ENCODE assay signal across 1 cellular context in the genomic region with DNA sequence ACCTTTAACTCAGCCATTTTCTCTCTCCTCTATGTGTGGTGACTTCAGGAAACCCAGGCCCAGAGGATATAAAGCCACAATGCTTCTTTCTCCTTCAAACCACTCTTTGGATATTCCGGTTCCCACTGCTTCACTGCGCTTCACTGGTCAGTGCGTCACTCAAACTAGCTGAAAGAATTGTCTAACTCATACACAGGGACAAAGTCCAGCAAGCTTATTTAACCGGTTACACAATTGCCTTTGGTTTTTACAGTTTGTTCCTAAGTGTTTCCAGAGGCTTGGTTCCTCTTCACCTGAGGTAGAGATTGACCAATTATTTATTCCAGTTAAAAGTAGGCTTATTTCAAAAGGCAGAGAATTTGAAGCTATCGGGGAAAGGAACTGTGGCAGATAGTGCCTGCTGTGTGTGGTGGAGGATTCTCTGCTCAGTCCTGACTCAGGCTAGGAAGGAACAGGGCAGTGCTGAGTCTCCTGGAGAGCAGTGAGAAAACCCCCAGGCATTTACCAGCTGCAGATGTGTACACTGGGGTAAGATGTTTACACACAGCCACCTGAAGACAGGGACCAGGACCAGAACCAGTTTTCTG.
TF ChIP-seq lines count a peak whose summit lies in the region.

A gene with protein sequence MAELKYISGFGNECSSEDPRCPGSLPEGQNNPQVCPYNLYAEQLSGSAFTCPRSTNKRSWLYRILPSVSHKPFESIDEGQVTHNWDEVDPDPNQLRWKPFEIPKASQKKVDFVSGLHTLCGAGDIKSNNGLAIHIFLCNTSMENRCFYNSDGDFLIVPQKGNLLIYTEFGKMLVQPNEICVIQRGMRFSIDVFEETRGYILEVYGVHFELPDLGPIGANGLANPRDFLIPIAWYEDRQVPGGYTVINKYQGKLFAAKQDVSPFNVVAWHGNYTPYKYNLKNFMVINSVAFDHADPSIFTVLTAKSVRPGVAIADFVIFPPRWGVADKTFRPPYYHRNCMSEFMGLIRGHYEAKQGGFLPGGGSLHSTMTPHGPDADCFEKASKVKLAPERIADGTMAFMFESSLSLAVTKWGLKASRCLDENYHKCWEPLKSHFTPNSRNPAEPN (minus strand): TSS at position 145 of the 587 bp plus-strand sequence. CDS start 128 bp downstream, at position 17.

TF ChIP-seq in HepG2, 621 proteins besides CTCF, POLR2A, EP300 and RAD21 (continued from another document and continues in another):
- TF ChIP-seq, protein P1, sequence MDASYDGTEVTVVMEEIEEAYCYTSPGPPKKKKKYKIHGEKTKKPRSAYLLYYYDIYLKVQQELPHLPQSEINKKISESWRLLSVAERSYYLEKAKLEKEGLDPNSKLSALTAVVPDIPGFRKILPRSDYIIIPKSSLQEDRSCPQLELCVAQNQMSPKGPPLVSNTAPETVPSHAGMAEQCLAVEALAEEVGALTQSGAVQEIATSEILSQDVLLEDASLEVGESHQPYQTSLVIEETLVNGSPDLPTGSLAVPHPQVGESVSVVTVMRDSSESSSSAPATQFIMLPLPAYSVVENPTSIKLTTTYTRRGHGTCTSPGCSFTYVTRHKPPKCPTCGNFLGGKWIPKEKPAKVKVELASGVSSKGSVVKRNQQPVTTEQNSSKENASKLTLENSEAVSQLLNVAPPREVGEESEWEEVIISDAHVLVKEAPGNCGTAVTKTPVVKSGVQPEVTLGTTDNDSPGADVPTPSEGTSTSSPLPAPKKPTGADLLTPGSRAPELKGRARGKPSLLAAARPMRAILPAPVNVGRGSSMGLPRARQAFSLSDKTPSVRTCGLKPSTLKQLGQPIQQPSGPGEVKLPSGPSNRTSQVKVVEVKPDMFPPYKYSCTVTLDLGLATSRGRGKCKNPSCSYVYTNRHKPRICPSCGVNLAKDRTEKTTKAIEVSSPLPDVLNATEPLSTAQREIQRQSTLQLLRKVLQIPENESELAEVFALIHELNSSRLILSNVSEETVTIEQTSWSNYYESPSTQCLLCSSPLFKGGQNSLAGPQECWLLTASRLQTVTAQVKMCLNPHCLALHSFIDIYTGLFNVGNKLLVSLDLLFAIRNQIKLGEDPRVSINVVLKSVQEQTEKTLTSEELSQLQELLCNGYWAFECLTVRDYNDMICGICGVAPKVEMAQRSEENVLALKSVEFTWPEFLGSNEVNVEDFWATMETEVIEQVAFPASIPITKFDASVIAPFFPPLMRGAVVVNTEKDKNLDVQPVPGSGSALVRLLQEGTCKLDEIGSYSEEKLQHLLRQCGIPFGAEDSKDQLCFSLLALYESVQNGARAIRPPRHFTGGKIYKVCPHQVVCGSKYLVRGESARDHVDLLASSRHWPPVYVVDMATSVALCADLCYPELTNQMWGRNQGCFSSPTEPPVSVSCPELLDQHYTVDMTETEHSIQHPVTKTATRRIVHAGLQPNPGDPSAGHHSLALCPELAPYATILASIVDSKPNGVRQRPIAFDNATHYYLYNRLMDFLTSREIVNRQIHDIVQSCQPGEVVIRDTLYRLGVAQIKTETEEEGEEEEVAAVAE (CRISPR knock-in tag; IDR thresholded peaks at IDR 0.05; ENCODE audit: borderline replicate concordance) = peak; percentile 87
- TF ChIP-seq ZSCAN20 (CRISPR knock-in tag; IDR thresholded peaks at IDR 0.05; ENCODE audit: borderline replicate concordance) (no peak), TMF1 (CRISPR knock-in tag; IDR thresholded peaks at IDR 0.05; ENCODE audit: low read depth) (no peak), ZNF674 (CRISPR knock-in tag; IDR thresholded peaks at IDR 0.05; ENCODE audit: low read depth) (no peak), HIVEP1 (CRISPR knock-in tag; IDR thresholded peaks at IDR 0.05) (no peak), MEIS2 (CRISPR knock-in tag; IDR thresholded peaks at IDR 0.05) (no peak), PHF5A (CRISPR knock-in tag; IDR thresholded peaks at IDR 0.05; ENCODE audit: low read depth, unreplicated experiment) (no peak), ZNF251 (CRISPR knock-in tag; IDR thresholded peaks at IDR 0.05) (no peak), ZNF782 (CRISPR knock-in tag; IDR thresholded peaks at IDR 0.05; ENCODE audit: borderline replicate concordance) (no peak), HMGXB4 (CRISPR knock-in tag; IDR thresholded peaks at IDR 0.05; ENCODE audit: borderline replicate concordance in 1 of 2, low read depth in 1 of 2) (0 out of 4 replicates have a peak, but pooled peaks of 1 of the 2 experiments have one; percentile 65), CAMTA2 (CRISPR knock-in tag; IDR thresholded peaks at IDR 0.05; ENCODE audit: borderline replicate concordance) (no peak), HMGA1 (CRISPR knock-in tag; conservative IDR thresholded peaks at IDR 0.05) (no peak), ISL2 (CRISPR knock-in tag; IDR thresholded peaks at IDR 0.05) (peak; percentile 83), HBP1 (CRISPR knock-in tag; IDR thresholded peaks at IDR 0.05; ENCODE audit: low read depth) (no peak), CEBPG (CRISPR knock-in tag; IDR thresholded peaks at IDR 0.05) (peak; percentile 97), WIZ (CRISPR knock-in tag; IDR thresholded peaks at IDR 0.05) (no peak), ZNF563 (CRISPR knock-in tag; IDR thresholded peaks at IDR 0.05) (no peak), PHB2 (IDR thresholded peaks at IDR 0.05; ENCODE audit: partially characterized antibody) (no peak), SALL1 (CRISPR knock-in tag; IDR thresholded peaks at IDR 0.05) (peak; percentile 58; the same call in 1 of the 2 replicates), NFE2L1 (CRISPR knock-in tag; IDR thresholded peaks at IDR 0.05; ENCODE audit: borderline replicate concordance) (no peak), IRX3 (CRISPR knock-in tag; IDR thresholded peaks at IDR 0.05; ENCODE audit: borderline replicate concordance, low read depth) (no peak), NFKB2 (CRISPR knock-in tag; IDR thresholded peaks at IDR 0.05; ENCODE audit: borderline replicate concordance) (no peak), ZMYM4 (CRISPR knock-in tag; IDR thresholded peaks at IDR 0.05) (no peak; the same call in 1 of the 2 replicates), DR1 (CRISPR knock-in tag; IDR thresholded peaks at IDR 0.05) (no peak), ZNF615 (CRISPR knock-in tag; IDR thresholded peaks at IDR 0.05; ENCODE audit: borderline replicate concordance) (no peak), ELF3 (CRISPR knock-in tag; IDR thresholded peaks at IDR 0.05) (peak; percentile 86)
- TF ChIP-seq, protein P2, sequence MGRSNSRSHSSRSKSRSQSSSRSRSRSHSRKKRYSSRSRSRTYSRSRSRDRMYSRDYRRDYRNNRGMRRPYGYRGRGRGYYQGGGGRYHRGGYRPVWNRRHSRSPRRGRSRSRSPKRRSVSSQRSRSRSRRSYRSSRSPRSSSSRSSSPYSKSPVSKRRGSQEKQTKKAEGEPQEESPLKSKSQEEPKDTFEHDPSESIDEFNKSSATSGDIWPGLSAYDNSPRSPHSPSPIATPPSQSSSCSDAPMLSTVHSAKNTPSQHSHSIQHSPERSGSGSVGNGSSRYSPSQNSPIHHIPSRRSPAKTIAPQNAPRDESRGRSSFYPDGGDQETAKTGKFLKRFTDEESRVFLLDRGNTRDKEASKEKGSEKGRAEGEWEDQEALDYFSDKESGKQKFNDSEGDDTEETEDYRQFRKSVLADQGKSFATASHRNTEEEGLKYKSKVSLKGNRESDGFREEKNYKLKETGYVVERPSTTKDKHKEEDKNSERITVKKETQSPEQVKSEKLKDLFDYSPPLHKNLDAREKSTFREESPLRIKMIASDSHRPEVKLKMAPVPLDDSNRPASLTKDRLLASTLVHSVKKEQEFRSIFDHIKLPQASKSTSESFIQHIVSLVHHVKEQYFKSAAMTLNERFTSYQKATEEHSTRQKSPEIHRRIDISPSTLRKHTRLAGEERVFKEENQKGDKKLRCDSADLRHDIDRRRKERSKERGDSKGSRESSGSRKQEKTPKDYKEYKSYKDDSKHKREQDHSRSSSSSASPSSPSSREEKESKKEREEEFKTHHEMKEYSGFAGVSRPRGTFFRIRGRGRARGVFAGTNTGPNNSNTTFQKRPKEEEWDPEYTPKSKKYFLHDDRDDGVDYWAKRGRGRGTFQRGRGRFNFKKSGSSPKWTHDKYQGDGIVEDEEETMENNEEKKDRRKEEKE (IDR thresholded peaks at IDR 0.05) = no peak
- TF ChIP-seq, protein P3, sequence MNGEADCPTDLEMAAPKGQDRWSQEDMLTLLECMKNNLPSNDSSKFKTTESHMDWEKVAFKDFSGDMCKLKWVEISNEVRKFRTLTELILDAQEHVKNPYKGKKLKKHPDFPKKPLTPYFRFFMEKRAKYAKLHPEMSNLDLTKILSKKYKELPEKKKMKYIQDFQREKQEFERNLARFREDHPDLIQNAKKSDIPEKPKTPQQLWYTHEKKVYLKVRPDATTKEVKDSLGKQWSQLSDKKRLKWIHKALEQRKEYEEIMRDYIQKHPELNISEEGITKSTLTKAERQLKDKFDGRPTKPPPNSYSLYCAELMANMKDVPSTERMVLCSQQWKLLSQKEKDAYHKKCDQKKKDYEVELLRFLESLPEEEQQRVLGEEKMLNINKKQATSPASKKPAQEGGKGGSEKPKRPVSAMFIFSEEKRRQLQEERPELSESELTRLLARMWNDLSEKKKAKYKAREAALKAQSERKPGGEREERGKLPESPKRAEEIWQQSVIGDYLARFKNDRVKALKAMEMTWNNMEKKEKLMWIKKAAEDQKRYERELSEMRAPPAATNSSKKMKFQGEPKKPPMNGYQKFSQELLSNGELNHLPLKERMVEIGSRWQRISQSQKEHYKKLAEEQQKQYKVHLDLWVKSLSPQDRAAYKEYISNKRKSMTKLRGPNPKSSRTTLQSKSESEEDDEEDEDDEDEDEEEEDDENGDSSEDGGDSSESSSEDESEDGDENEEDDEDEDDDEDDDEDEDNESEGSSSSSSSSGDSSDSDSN (CRISPR knock-in tag; IDR thresholded peaks at IDR 0.05) = no peak
- TF ChIP-seq, protein P4, sequence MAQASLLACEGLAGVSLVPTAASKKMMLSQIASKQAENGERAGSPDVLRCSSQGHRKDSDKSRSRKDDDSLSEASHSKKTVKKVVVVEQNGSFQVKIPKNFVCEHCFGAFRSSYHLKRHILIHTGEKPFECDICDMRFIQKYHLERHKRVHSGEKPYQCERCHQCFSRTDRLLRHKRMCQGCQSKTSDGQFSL (CRISPR knock-in tag; IDR thresholded peaks at IDR 0.05) = no peak
- TF ChIP-seq, protein P5, sequence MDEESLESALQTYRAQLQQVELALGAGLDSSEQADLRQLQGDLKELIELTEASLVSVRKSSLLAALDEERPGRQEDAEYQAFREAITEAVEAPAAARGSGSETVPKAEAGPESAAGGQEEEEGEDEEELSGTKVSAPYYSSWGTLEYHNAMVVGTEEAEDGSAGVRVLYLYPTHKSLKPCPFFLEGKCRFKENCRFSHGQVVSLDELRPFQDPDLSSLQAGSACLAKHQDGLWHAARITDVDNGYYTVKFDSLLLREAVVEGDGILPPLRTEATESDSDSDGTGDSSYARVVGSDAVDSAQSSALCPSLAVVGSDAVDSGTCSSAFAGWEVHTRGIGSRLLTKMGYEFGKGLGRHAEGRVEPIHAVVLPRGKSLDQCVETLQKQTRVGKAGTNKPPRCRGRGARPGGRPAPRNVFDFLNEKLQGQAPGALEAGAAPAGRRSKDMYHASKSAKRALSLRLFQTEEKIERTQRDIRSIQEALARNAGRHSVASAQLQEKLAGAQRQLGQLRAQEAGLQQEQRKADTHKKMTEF (CRISPR knock-in tag; IDR thresholded peaks at IDR 0.05) = peak; percentile 76
- TF ChIP-seq, protein P6, sequence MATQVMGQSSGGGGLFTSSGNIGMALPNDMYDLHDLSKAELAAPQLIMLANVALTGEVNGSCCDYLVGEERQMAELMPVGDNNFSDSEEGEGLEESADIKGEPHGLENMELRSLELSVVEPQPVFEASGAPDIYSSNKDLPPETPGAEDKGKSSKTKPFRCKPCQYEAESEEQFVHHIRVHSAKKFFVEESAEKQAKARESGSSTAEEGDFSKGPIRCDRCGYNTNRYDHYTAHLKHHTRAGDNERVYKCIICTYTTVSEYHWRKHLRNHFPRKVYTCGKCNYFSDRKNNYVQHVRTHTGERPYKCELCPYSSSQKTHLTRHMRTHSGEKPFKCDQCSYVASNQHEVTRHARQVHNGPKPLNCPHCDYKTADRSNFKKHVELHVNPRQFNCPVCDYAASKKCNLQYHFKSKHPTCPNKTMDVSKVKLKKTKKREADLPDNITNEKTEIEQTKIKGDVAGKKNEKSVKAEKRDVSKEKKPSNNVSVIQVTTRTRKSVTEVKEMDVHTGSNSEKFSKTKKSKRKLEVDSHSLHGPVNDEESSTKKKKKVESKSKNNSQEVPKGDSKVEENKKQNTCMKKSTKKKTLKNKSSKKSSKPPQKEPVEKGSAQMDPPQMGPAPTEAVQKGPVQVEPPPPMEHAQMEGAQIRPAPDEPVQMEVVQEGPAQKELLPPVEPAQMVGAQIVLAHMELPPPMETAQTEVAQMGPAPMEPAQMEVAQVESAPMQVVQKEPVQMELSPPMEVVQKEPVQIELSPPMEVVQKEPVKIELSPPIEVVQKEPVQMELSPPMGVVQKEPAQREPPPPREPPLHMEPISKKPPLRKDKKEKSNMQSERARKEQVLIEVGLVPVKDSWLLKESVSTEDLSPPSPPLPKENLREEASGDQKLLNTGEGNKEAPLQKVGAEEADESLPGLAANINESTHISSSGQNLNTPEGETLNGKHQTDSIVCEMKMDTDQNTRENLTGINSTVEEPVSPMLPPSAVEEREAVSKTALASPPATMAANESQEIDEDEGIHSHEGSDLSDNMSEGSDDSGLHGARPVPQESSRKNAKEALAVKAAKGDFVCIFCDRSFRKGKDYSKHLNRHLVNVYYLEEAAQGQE (IDR thresholded peaks at IDR 0.05; ENCODE audit: borderline replicate concordance in 1 of 2, low read depth in 1 of 2, low read length in 2 of 2) = peak in 1 of 2 experiments; percentile 69; a peak in 1 of 4 replicates
- TF ChIP-seq, protein P7, sequence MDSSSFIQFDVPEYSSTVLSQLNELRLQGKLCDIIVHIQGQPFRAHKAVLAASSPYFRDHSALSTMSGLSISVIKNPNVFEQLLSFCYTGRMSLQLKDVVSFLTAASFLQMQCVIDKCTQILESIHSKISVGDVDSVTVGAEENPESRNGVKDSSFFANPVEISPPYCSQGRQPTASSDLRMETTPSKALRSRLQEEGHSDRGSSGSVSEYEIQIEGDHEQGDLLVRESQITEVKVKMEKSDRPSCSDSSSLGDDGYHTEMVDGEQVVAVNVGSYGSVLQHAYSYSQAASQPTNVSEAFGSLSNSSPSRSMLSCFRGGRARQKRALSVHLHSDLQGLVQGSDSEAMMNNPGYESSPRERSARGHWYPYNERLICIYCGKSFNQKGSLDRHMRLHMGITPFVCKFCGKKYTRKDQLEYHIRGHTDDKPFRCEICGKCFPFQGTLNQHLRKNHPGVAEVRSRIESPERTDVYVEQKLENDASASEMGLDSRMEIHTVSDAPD (CRISPR knock-in tag; IDR thresholded peaks at IDR 0.05) = no peak
